In genomic region chr4:105765690-105766407, GRCh38 we compare ENCODE assay signal across 1 cellular context.
TF ChIP-seq lines count a peak whose summit lies in the region.

No MANE protein-coding gene starts in this region.

TF ChIP-seq in IMR-90, 13 proteins besides CTCF, POLR2A, EP300 and RAD21 (continued from another document):
- TF ChIP-seq USF2 (IDR thresholded peaks at IDR 0.05; ENCODE audit: low read depth, low read length) (peak; percentile 76), CEBPB (IDR thresholded peaks at IDR 0.05; ENCODE audit: low read depth, low read length) (peak; percentile 72; the same call in 1 of the 2 replicates), RFX5 (IDR thresholded peaks at IDR 0.05; ENCODE audit: low read depth, low read length) (no peak), RCOR1 (IDR thresholded peaks at IDR 0.05; ENCODE audit: insufficient replicate concordance, low read length) (no peak), CHD1 (IDR thresholded peaks at IDR 0.05; ENCODE audit: low read depth, low read length) (no peak)
TF ChIP-seq in IMR-90: peak in this region for 4.
